Comparison of ENCODE assay signal across 8 cellular contexts in genomic region chr6:122564230-122564629, GRCh38. TPM values are rescaled to one million over a fixed set of nuclear protein-coding genes. Genes with fewer than 3 reads are reported as not detected.
"Had no signal": no experiment of that assay in that cellular context is flagged by ENCODE, and none has a peak within 500 bp of the region (broad histone marks: within the 10 kb centered on the region; RNA-seq: fewer than 3 reads in every experiment).

No MANE protein-coding gene starts in this region.

- H3K9ac ChIP-seq: GM23248 had no signal

- H3K27ac ChIP-seq: GM23248 had no signal

- H3K4me3 ChIP-seq: GM23248, K562 had no signal

- DNase-seq: GM23248, GOT3, H9, HCEC 1CT, IMR-90 had no signal

- ATAC-seq: K562 had no signal

- H3K4me3 Mint-ChIP-seq: H9 had no signal

- FAIRE-seq: H54, HTR-8/SVneo, K562 had no signal

- H2AFZ ChIP-seq: GM23248 had no signal

RNA-seq across cellular contexts. Expression of gene PKIB, which starts 46.0 kb away (rescaled TPM):
- total RNA-seq: GM23248 had no signal
